15 cellular contexts compared by ENCODE assay signal in the genomic region with DNA sequence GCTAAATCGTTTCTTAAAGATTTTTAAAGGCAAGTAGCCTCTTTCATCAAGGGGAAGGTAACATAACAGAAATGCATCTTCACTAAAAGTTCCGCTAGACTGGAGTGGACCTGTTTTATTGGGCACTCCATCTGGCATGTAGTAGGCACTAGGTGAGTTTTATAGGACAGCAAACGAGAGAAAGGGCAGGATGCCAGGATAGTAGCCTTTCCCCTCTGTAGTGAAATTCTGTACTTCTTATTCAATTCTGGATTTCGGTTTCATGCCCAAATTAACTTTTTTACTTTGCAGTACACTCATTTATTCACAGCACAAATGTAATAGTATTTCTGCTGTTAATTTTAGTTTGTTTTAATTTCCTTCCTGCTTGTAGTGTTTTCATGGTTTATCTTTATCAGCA. TPM values are rescaled to one million over a fixed set of nuclear protein-coding genes. Genes with fewer than 3 reads are reported as not detected.
DNase-seq lines count a peak whose midpoint lies in the region; ATAC-seq and TF ChIP-seq lines count a peak whose summit lies in the region.
"Had no signal": no experiment of that assay in that cellular context is flagged by ENCODE, and none has a peak within 500 bp of the region (broad histone marks: within the 10 kb centered on the region; RNA-seq: fewer than 3 reads in every experiment).

No MANE protein-coding gene starts in this region.

- DNase-seq in DMS79 (lab: John Stamatoyannopoulos, UW): peak; percentile 61
- no peak for DNase-seq in NCI-H1048 (lab: John Stamatoyannopoulos, UW)
- DNase-seq in islet precursor cell: no peak
- DNase-seq in SIG-M5 treated with dmso at 0.1 percent for 504 hours (lab: John Stamatoyannopoulos, UW; ENCODE audit: unreplicated experiment): no peak
- no peak for DNase-seq in omental fat pad (ENCODE audit: low spot score)
- DNase-seq: activated CD4-positive, CD25-positive, alpha-beta regulatory T cell treated with anti-CD3 and anti-CD28 coated beads, Interleukin-2, amount 50 U/mL, for 72 hours; aorta; HFFc6; immature natural killer cell; IMR-90; NCI-H1694 treated with DMSO at 0.1 percent for 48 hours; posterior cingulate gyrus had no signal

- peak; percentile 65 for ATAC-seq in GM18909 (IDR thresholded peaks at IDR 0.05; ENCODE audit: poor library complexity, unreplicated experiment)
- ATAC-seq in GM21737 (IDR thresholded peaks at IDR 0.05; ENCODE audit: unreplicated experiment): peak; percentile 70
- peak; percentile 67 for ATAC-seq in HG03175 (IDR thresholded peaks at IDR 0.05; ENCODE audit: unreplicated experiment)
- ATAC-seq in omental fat pad (ENCODE audit: low FRiP score): no peak

- no peak for TF ChIP-seq CTCF in omental fat pad (IDR thresholded peaks at IDR 0.05)

RNA-seq across cellular contexts. Expression of gene GPR180, which starts 45.2 kb away (rescaled TPM):
- 10 to 100 TPM in 2 of 4 donors, 1 to 10 TPM in 2; 5.3 to 33.4 (median 12.9) TPM for total RNA-seq in omental fat pad

RNA-seq across cellular contexts. Expression of gene TGDS, which starts 51.0 kb away (rescaled TPM):
- 10 to 100 TPM; 10.7 to 21.3 (median 13.7) TPM for total RNA-seq in omental fat pad
